Comparison of ENCODE assay signal across 18 cellular contexts in genomic region chr5:31361234-31361633, GRCh38.
DNase-seq lines count a peak whose midpoint lies in the region; ATAC-seq, FAIRE-seq and TF ChIP-seq lines count a peak whose summit lies in the region.
"Had no signal": no experiment of that assay in that cellular context is flagged by ENCODE, and none has a peak within 500 bp of the region (broad histone marks: within the 10 kb centered on the region; RNA-seq: fewer than 3 reads in every experiment).

No MANE protein-coding gene starts in this region.

- H3K36me3 Mint-ChIP-seq in activated CD8-positive, alpha-beta T cell treated with anti-CD3 and anti-CD28 coated beads, Interleukin-2, amount 10 ng/mL, durations not matched to agents 7 days and 5 days (ENCODE audit: low read depth): no peaks in the 10 kb centered on the region
- H3K36me3 Mint-ChIP-seq: brain had no signal

- in situ Hi-C loops in HepG2 (cut with HindIII; ENCODE audit: extremely low pct_ligation_motif_present, low pct_unique_long_range_greater_than_20kb): no loop called here

- no peaks in the 10 kb centered on the region for H3K27me3 ChIP-seq in right cardiac atrium (ENCODE audit: control insufficient read depth, insufficient read depth)
- H3K27me3 ChIP-seq in HepG2 (ENCODE audit: control insufficient read depth in 1 of 2, insufficient read depth in 2 of 2, low read length in 2 of 2): 0 out of 5 replicates have a peak, but pooled peaks cover 0 to 3% of the 10 kb centered on the region in 2 experiments
- H3K27me3 ChIP-seq: tibial artery had no signal

- peaks cover 2% of the 10 kb centered on the region for H3K4me1 ChIP-seq in right cardiac atrium (ENCODE audit: control insufficient read depth, insufficient read depth, low read length)
- H3K4me1 ChIP-seq in HepG2 (ENCODE audit: insufficient read depth, low read length): no peaks in the 10 kb centered on the region
- H3K4me1 ChIP-seq: tibial artery had no signal

- H3K27me3 Mint-ChIP-seq in activated CD8-positive, alpha-beta T cell treated with anti-CD3 and anti-CD28 coated beads, Interleukin-2, amount 10 ng/mL, durations not matched to agents 7 days and 5 days (ENCODE audit: low read depth): peaks cover 4% of the 10 kb centered on the region

- H2AFZ ChIP-seq in HepG2 (ENCODE audit: low read length): no peak overlapping the region

- H3K4me1 Mint-ChIP-seq in activated CD8-positive, alpha-beta T cell treated with anti-CD3 and anti-CD28 coated beads, Interleukin-2, amount 10 ng/mL, durations not matched to agents 7 days and 5 days (ENCODE audit: low read depth): no peaks in the 10 kb centered on the region
- H3K4me1 Mint-ChIP-seq: brain, nephron had no signal

- H3K9me3 Mint-ChIP-seq in activated CD8-positive, alpha-beta T cell treated with anti-CD3 and anti-CD28 coated beads, Interleukin-2, amount 10 ng/mL, durations not matched to agents 7 days and 5 days (ENCODE audit: insufficient read depth): no peaks in the 10 kb centered on the region

- TF ChIP-seq EP300 in HepG2 (IDR thresholded peaks at IDR 0.05; ENCODE audit: low read depth in 2 of 2, low read length in 2 of 2) (no peak), HepG2 (CRISPR knock-in tag; IDR thresholded peaks at IDR 0.05; ENCODE audit: borderline replicate concordance) (no peak)

- WGBS in right cardiac atrium: 50% methylated on average over 1 of the region's 1 CpG
- WGBS in HepG2 (ENCODE audit: low lambda C conversion rate): 0% methylated on average over 1 of the region's 1 CpG

- TF ChIP-seq POLR2A in HepG2 (IDR thresholded peaks at IDR 0.05; ENCODE audit: insufficient read depth in 1 of 2, low read depth in 2 of 2, low read length in 2 of 2): no peak

- H3K36me3 ChIP-seq in HepG2 (replicated peaks in 1 of 2; ENCODE audit: control insufficient read depth in 1 of 2, insufficient read depth in 2 of 2, low read length in 2 of 2): no peaks in the 10 kb centered on the region
- H3K36me3 ChIP-seq: tibial artery had no signal

- H4K20me1 ChIP-seq in HepG2 (ENCODE audit: insufficient read depth, low read length): no peaks in the 10 kb centered on the region

- peak; percentile 42 for ATAC-seq in Right ventricle myocardium inferior
- no peak for ATAC-seq in right cardiac atrium
- ATAC-seq in HepG2: no peak
- no peak for ATAC-seq in activated CD8-positive, alpha-beta T cell treated with anti-CD3 and anti-CD28 coated beads, Interleukin-2, amount 10 ng/mL, durations not matched to agents 7 days and 5 days
- no peak for ATAC-seq in GM18511 (IDR thresholded peaks at IDR 0.05; ENCODE audit: unreplicated experiment)

- DNase-seq in Right ventricle myocardium inferior (ENCODE audit: missing footprints) (no peak), right cardiac atrium (no peak), SK-N-DZ (ENCODE audit: low spot score) (peak; percentile 87), foreskin fibroblast (peak; percentile 89 to 93), urothelium cell line (ENCODE audit: low spot score) (peak; percentile 49), HepG2 (ENCODE audit: low spot score) (no peak)
- DNase-seq in activated CD8-positive, alpha-beta T cell treated with anti-CD3 and anti-CD28 coated beads, Interleukin-2, amount 10 ng/mL, durations not matched to agents 7 days and 5 days: no peak
- DNase-seq: activated CD4-positive, alpha-beta T cell treated with anti-CD3 and anti-CD28 coated beads for 1 hour; GOT3; NCI-H146; NCI-H748 treated with DMSO at 0.1 percent for 48 hours; tibial artery had no signal

- H3K27ac ChIP-seq in right cardiac atrium (ENCODE audit: low read length) (no peak overlapping the region), HepG2 (ENCODE audit: extremely low read length, insufficient read depth, low read length) (no peak overlapping the region)
- H3K27ac ChIP-seq: tibial artery had no signal

- no peak overlapping the region for H3K4me3 Mint-ChIP-seq in activated CD8-positive, alpha-beta T cell treated with anti-CD3 and anti-CD28 coated beads, Interleukin-2, amount 10 ng/mL, durations not matched to agents 7 days and 5 days
- H3K4me3 Mint-ChIP-seq: brain, nephron had no signal

- CTCF ChIA-PET in HepG2 (lab: Yijun Ruan, JAX; ENCODE audit: low intra/inter-chr PET ratio, low total read pairs): no interaction called here
- CTCF ChIA-PET in activated CD8-positive, alpha-beta T cell treated with anti-CD3 and anti-CD28 coated beads, Interleukin-2, amount 10 ng/mL, durations not matched to agents 7 days and 5 days (lab: Charles Lee): no interaction called here

- no peak overlapping the region for H3K4me3 ChIP-seq in right cardiac atrium (ENCODE audit: low read length)
- H3K4me3 ChIP-seq in foreskin fibroblast (ENCODE audit: low read depth in 1 of 2, low read length in 2 of 2): no peak overlapping the region
- H3K4me3 ChIP-seq in HepG2 (replicated peaks in 1 of 3; ENCODE audit: insufficient read depth in 1 of 3, low read depth in 2 of 3, low read length in 3 of 3): no peak overlapping the region
- H3K4me3 ChIP-seq: smooth muscle cell, tibial artery had no signal

- TF ChIP-seq CTCF in foreskin fibroblast (IDR thresholded peaks at IDR 0.05; ENCODE audit: low read depth, low read length) (no peak), HepG2 (CRISPR knock-in tag; IDR thresholded peaks at IDR 0.05) (no peak)

- H3K4me2 ChIP-seq in HepG2 (ENCODE audit: low read depth, low read length): no peak overlapping the region
- H3K4me2 ChIP-seq: smooth muscle cell had no signal

- no peaks in the 10 kb centered on the region for H3K9me3 ChIP-seq in right cardiac atrium (ENCODE audit: control insufficient read depth, low read length)
- peaks cover 10% of the 10 kb centered on the region; the same call in 1 of the 2 replicates for H3K9me3 ChIP-seq in HepG2 (ENCODE audit: low read length)
- H3K9me3 ChIP-seq: tibial artery had no signal

- FAIRE-seq in urothelium cell line (lab: Jason Lieb, UNC) (peak; percentile 48), HepG2 (lab: Jason Lieb, UNC) (no peak)
- FAIRE-seq: GM12892, islet of Langerhans had no signal

- intact Hi-C loops in Right ventricle myocardium inferior (cut with DNase I): no loop called here
- intact Hi-C loops in right cardiac atrium (cut with DNase I): no loop called here
- intact Hi-C loops in HepG2 (cut with micrococcal nuclease; ENCODE audit: unreplicated experiment): no loop called here

- no peak overlapping the region for H3K9ac ChIP-seq in HepG2 (ENCODE audit: insufficient read depth, low read depth, low read length)

- H3K79me2 ChIP-seq in HepG2 (ENCODE audit: insufficient read depth, low read length): no peaks in the 10 kb centered on the region

- POLR2A ChIA-PET in HepG2 (lab: Yijun Ruan, JAX): no interaction called here
- POLR2A ChIA-PET in activated CD8-positive, alpha-beta T cell treated with anti-CD3 and anti-CD28 coated beads, Interleukin-2, amount 10 ng/mL, durations not matched to agents 7 days and 5 days (lab: Charles Lee): no interaction called here

- no TSS peak for BruUV-seq in HepG2 (replicated peaks; lab: Mats Ljungman, UMichigan)

- no peak overlapping the region for H3K27ac Mint-ChIP-seq in activated CD8-positive, alpha-beta T cell treated with anti-CD3 and anti-CD28 coated beads, Interleukin-2, amount 10 ng/mL, durations not matched to agents 7 days and 5 days
- H3K27ac Mint-ChIP-seq: brain, nephron had no signal

- TF ChIP-seq RAD21 in HepG2 (CRISPR knock-in tag; IDR thresholded peaks at IDR 0.05): no peak

TF ChIP-seq in HepG2, 621 proteins besides CTCF, POLR2A, EP300 and RAD21:
- TF ChIP-seq ZNF30 (CRISPR knock-in tag; IDR thresholded peaks at IDR 0.05) (no peak), SOX13 (IDR thresholded peaks at IDR 0.05) (no peak), SOX13 (CRISPR knock-in tag; conservative IDR thresholded peaks at IDR 0.05 in 1 of 2, IDR thresholded peaks at IDR 0.05 in 1 of 2) (no peak), ZNF747 (CRISPR knock-in tag; IDR thresholded peaks at IDR 0.05; ENCODE audit: borderline replicate concordance) (no peak), HNRNPUL1 (IDR thresholded peaks at IDR 0.05; ENCODE audit: low read depth, low read length) (no peak), MZF1 (CRISPR knock-in tag; IDR thresholded peaks at IDR 0.05; ENCODE audit: borderline replicate concordance) (no peak), TEAD3 (CRISPR knock-in tag; optimal IDR thresholded peaks at IDR 0.05; ENCODE audit: borderline replicate concordance) (no peak)

Comparison
In these comparisons a context has a peak if more than half of its experiments do, and no peak if none do; other contexts are left out.
1. DNase-seq: peak in SK-N-DZ (single experiment), foreskin fibroblast (2 of 2) and urothelium cell line (single experiment); none in Right ventricle myocardium inferior (single experiment), right cardiac atrium (0 of 3), HepG2 (single experiment) and activated CD8-positive, alpha-beta T cell treated with anti-CD3 and anti-CD28 coated beads, Interleukin-2, amount 10 ng/mL, durations not matched to agents 7 days and 5 days (single experiment).